ENCODE assay signal across 20 cellular contexts in genomic region chr3:183303725-183304124, GRCh38. TPM values are rescaled to one million over a fixed set of nuclear protein-coding genes. Genes with fewer than 3 reads are reported as not detected.
DNase-seq lines count a peak whose midpoint lies in the region; ATAC-seq, FAIRE-seq and TF ChIP-seq lines count a peak whose summit lies in the region.
"Had no signal": no experiment of that assay in that cellular context is flagged by ENCODE, and none has a peak within 500 bp of the region (broad histone marks: within the 10 kb centered on the region; RNA-seq: fewer than 3 reads in every experiment).

No MANE protein-coding gene starts in this region.

- H3K36me3 Mint-ChIP-seq in Calu3 (ENCODE audit: insufficient read depth, unreplicated experiment) = peaks cover 10% of the 10 kb centered on the region
- H3K36me3 Mint-ChIP-seq: CD4-positive, CD25-positive, alpha-beta regulatory T cell had no signal

- peak overlapping the region; percentile 15 for H3K27ac Mint-ChIP-seq in Calu3 (ENCODE audit: unreplicated experiment)
- H3K27ac Mint-ChIP-seq: CD4-positive, CD25-positive, alpha-beta regulatory T cell had no signal

- peak; percentile 22 to 39 for DNase-seq in NOMO-1 (lab: John Stamatoyannopoulos, UW; ENCODE audit: unreplicated experiment in 2 of 2)
- no peak for DNase-seq in NOMO-1 treated with dmso at 0.1 percent for 144 hours (lab: John Stamatoyannopoulos, UW; ENCODE audit: unreplicated experiment)
- DNase-seq in Calu3 = no peak
- peak; percentile 35 for DNase-seq in bronchial epithelial cell (ENCODE audit: low read depth)
- DNase-seq in RCC 7860 (ENCODE audit: low spot score) = no peak
- DNase-seq: CD4-positive, CD25-positive, alpha-beta regulatory T cell; DND-41; GM23248; MG63; NCI-H2029; NCI-H2227 treated with DMSO at 0.1 percent for 48 hours; NCI-H524 treated with DMSO at 0.1 percent for 48 hours; NK-92 treated with Interleukin-12 subunit alpha and Interleukin-12 subunit beta, amount 100 ng/mL, for 24 hours; Peyer's patch; SHP77 treated with DMSO at 0.1 percent for 48 hours had no signal

- H3K4me3 Mint-ChIP-seq in Calu3 (ENCODE audit: low read depth, unreplicated experiment) = no peak overlapping the region
- H3K4me3 Mint-ChIP-seq: CD4-positive, CD25-positive, alpha-beta regulatory T cell had no signal

- no peaks in the 10 kb centered on the region for H3K27me3 ChIP-seq in bronchial epithelial cell (ENCODE audit: control insufficient read depth, insufficient read depth, low read length)
- no peaks in the 10 kb centered on the region for H3K27me3 ChIP-seq in neutrophil
- H3K27me3 ChIP-seq: MG63, Peyer's patch had no signal

- CTCF ChIA-PET in Calu3 (lab: Charles Lee) = interaction anchor here (0.6 to 1.4 kb wide), 2 partner anchors 12 to 45 kb away, joined by 3 to 4 read pairs; no protein-coding TSS in a partner anchor

- H3K9me3 ChIP-seq in neutrophil = no peaks in the 10 kb centered on the region
- H3K9me3 ChIP-seq: A549, MG63, Peyer's patch had no signal

- H3K27me3 Mint-ChIP-seq in Calu3 (ENCODE audit: unreplicated experiment) = no peaks in the 10 kb centered on the region
- H3K27me3 Mint-ChIP-seq: CD4-positive, CD25-positive, alpha-beta regulatory T cell had no signal

- FAIRE-seq in bronchial epithelial cell (lab: Jason Lieb, UNC) (no peak), RCC 7860 (lab: Jason Lieb, UNC) (no peak)
- FAIRE-seq: A549 had no signal

- TF ChIP-seq CTCF in Calu3 (IDR thresholded peaks at IDR 0.05; ENCODE audit: unreplicated experiment) (no peak), bronchial epithelial cell (IDR thresholded peaks at IDR 0.05; ENCODE audit: insufficient read depth, low read length, severe bottlenecking) (no peak), neutrophil (IDR thresholded peaks at IDR 0.05) (no peak)

- H3K36me3 ChIP-seq in bronchial epithelial cell (ENCODE audit: control insufficient read depth, insufficient read depth, low read length) (no peaks in the 10 kb centered on the region), neutrophil (no peaks in the 10 kb centered on the region)
- H3K36me3 ChIP-seq: MG63, Peyer's patch had no signal

- H3K4me3 ChIP-seq in bronchial epithelial cell (ENCODE audit: low read depth, low read length) (no peak overlapping the region), neutrophil (ENCODE audit: low read depth in 1 of 2, low read length in 1 of 2) (no peak overlapping the region)
- H3K4me3 ChIP-seq: A549, GM23248, MG63, Peyer's patch had no signal

- H3K4me1 ChIP-seq in neutrophil (ENCODE audit: control insufficient read depth in 1 of 2, insufficient read depth in 1 of 2, low read depth in 1 of 2, low read length in 1 of 2) = peaks cover 48 to 49% of the 10 kb centered on the region in 2 experiments

- H3K4me1 Mint-ChIP-seq in Calu3 (ENCODE audit: low read depth, unreplicated experiment) = peaks cover 57% of the 10 kb centered on the region

- BruUV-seq in Calu3 (replicated peaks; lab: Mats Ljungman, UMichigan) = no TSS peak

- H3K9me3 Mint-ChIP-seq in Calu3 (ENCODE audit: low read depth, unreplicated experiment) = no peaks in the 10 kb centered on the region

- ATAC-seq in HG02840 (IDR thresholded peaks at IDR 0.05; ENCODE audit: low FRiP score, unreplicated experiment) = no peak
- ATAC-seq in HG02798 (IDR thresholded peaks at IDR 0.05; ENCODE audit: poor library complexity, unreplicated experiment) = no peak
- ATAC-seq: A549 had no signal

- peak overlapping the region; percentile 54 for H3K27ac ChIP-seq in neutrophil
- H3K27ac ChIP-seq: A549, GM23248, KMS-11, Peyer's patch had no signal

- intact Hi-C loops in Calu3 (cut with micrococcal nuclease; ENCODE audit: unreplicated experiment) = no loop called here

RNA-seq across cellular contexts. Expression of gene B3GNT5, which starts 50.7 kb away (rescaled TPM):
- total RNA-seq in Calu3 (2022) = 42.9 and 43.6 TPM in 2 replicates
- 31.6 and 49.8 TPM in 2 replicates for total RNA-seq in bronchial epithelial cell

Comparison
In these comparisons a context has a peak if more than half of its experiments do, and no peak if none do; other contexts are left out.
1. DNase-seq: peak in NOMO-1 (2 of 2) and bronchial epithelial cell (single experiment); none in NOMO-1 treated with dmso at 0.1 percent for 144 hours (single experiment), Calu3 (single experiment) and RCC 7860 (single experiment).